Comparison of ENCODE assay signal across 8 cellular contexts in the genomic region with DNA sequence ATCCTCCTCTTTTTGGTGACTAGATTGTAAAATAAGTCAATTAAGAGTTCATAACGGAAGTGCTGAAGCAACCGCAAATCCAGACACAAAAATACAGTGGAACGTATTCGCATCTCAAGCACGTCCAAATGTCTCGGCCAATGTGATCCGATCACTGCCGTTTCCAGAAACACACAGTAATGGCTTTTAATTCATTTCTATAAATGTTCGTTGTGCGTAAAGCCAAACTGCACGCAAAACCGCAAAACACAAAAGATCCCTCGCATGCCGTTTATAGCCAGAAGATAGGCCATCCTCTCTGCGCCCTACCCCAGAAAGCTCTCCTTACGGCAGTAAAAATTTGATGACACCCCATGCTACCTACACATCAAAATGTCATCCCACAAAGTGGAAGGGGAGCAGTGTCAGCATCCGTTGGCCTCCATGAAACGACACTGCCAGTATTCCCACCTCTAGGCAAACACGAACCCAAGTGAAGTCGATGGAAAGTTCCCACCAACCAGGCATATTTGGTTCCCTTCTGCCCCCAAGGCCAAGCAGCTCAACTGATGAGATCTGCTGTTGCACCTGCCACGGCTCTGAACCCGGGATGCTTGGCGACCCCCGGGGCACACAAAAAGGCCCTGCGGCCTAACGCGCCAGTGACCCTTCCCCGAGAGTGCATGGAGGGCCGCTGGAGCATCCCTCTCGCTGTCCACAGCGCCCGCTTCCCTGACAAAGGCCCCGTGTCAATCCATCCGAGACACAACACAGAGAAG. TPM values are rescaled to one million over a fixed set of nuclear protein-coding genes. Genes with fewer than 3 reads are reported as not detected.
DNase-seq lines count a peak whose midpoint lies in the region; ATAC-seq and TF ChIP-seq lines count a peak whose summit lies in the region.

No MANE protein-coding gene starts in this region.

- H3K4me1 ChIP-seq in A673 (ENCODE audit: insufficient read depth, low read length, poor library complexity, severe bottlenecking) (peaks cover under 1% of the 10 kb centered on the region), psoas muscle (peaks cover 14% of the 10 kb centered on the region)

- H3K4me3 ChIP-seq in A673 (ENCODE audit: low read depth, low read length, poor library complexity, severe bottlenecking) = peak overlapping the region; percentile 98
- peak overlapping the region; percentile 87 for H3K4me3 ChIP-seq in psoas muscle

- H3K27ac ChIP-seq in A673 (ENCODE audit: low read depth, low read length, poor library complexity, severe bottlenecking) (peak overlapping the region; percentile 84), psoas muscle (peak overlapping the region; percentile 92)

- peaks cover 1% of the 10 kb centered on the region for H3K36me3 Mint-ChIP-seq in activated CD4-positive, alpha-beta memory T cell treated with anti-CD3 and anti-CD28 coated beads for 36 hours

- BruUV-seq in A673 (replicated peaks; lab: Mats Ljungman, UMichigan) = no TSS peak

- CTCF ChIA-PET in A673 (lab: Charles Lee) = no interaction called here
- CTCF ChIA-PET in activated CD4-positive, alpha-beta memory T cell treated with anti-CD3 and anti-CD28 coated beads for 36 hours (lab: Charles Lee) = interaction anchor here (1.1 kb wide), 1 partner anchor 71 kb away, joined by 3 read pairs; no protein-coding TSS in a partner anchor

- H3K4me3 Mint-ChIP-seq in activated CD4-positive, alpha-beta memory T cell treated with anti-CD3 and anti-CD28 coated beads for 36 hours = peak overlapping the region; percentile 91

- intact Hi-C loops in A673 (cut with micrococcal nuclease; ENCODE audit: unreplicated experiment) = loop anchor here (5.0 to 10.0 kb wide), 3 partner anchors 86 to 366 kb away; a partner anchor contains a TSS
- intact Hi-C loops in activated CD4-positive, alpha-beta memory T cell treated with anti-CD3 and anti-CD28 coated beads for 36 hours (cut with micrococcal nuclease) = loop anchor here (10.0 kb wide), 1 partner anchor 536 kb away; a partner anchor contains a TSS
- intact Hi-C loops in psoas muscle (cut with DNase I) = loop anchor here (5.0 to 10.0 kb wide), 2 partner anchors 99 to 436 kb away; no protein-coding TSS in a partner anchor

- no peak for TF ChIP-seq CTCF in A673 (conservative IDR thresholded peaks at IDR 0.05; ENCODE audit: low read depth, low read length)
- TF ChIP-seq CTCF in psoas muscle (IDR thresholded peaks at IDR 0.05) = no peak

- H3K27me3 Mint-ChIP-seq in activated CD4-positive, alpha-beta memory T cell treated with anti-CD3 and anti-CD28 coated beads for 36 hours = no peaks in the 10 kb centered on the region

- POLR2A ChIA-PET in A673 (lab: Charles Lee; ENCODE audit: low non-redundant PET) = no interaction called here
- POLR2A ChIA-PET in activated CD4-positive, alpha-beta memory T cell treated with anti-CD3 and anti-CD28 coated beads for 36 hours (lab: Charles Lee) = no interaction called here

- H3K36me3 ChIP-seq in A673 (ENCODE audit: insufficient read depth, low read length, poor library complexity, severe bottlenecking) = no peaks in the 10 kb centered on the region
- H3K36me3 ChIP-seq in psoas muscle (ENCODE audit: insufficient read depth in 1 of 2, low read depth in 1 of 2) = no peaks in the 10 kb centered on the region

- H3K27me3 ChIP-seq in A673 (replicated peaks; ENCODE audit: insufficient read depth, low read depth, low read length, poor library complexity) (no peaks in the 10 kb centered on the region), psoas muscle (ENCODE audit: insufficient read depth in 3 of 3, low read length in 2 of 3) (no peaks in the 10 kb centered on the region)

- H3K9me3 Mint-ChIP-seq in activated CD4-positive, alpha-beta memory T cell treated with anti-CD3 and anti-CD28 coated beads for 36 hours = no peaks in the 10 kb centered on the region

- ATAC-seq in GM21717 (IDR thresholded peaks at IDR 0.05; ENCODE audit: unreplicated experiment) = peak; percentile 7
- ATAC-seq in psoas muscle = no peak
- ATAC-seq in GM19463 (IDR thresholded peaks at IDR 0.05; ENCODE audit: unreplicated experiment) = no peak

- WGBS in psoas muscle, 3 donors = 35 to 73% (median 40%) methylated on average over 34 of the region's 34 CpGs

- peak; percentile 43 for DNase-seq in A673 (ENCODE audit: low spot score)
- DNase-seq in activated CD4-positive, alpha-beta memory T cell treated with anti-CD3 and anti-CD28 coated beads for 36 hours = peak; percentile 9
- DNase-seq in glomerular visceral epithelial cell (ENCODE audit: extremely low spot score) = peak; percentile 13
- no peak for DNase-seq in psoas muscle
- no peak for DNase-seq in middle frontal gyrus (ENCODE audit: extremely low spot score, low spot score)
- DNase-seq in NCI-H1436 treated with DMSO at 0.1 percent for 48 hours (lab: John Stamatoyannopoulos, UW) = no peak

- H3K4me1 Mint-ChIP-seq in activated CD4-positive, alpha-beta memory T cell treated with anti-CD3 and anti-CD28 coated beads for 36 hours (ENCODE audit: low read depth) = peaks cover 20% of the 10 kb centered on the region

- peak overlapping the region; percentile 75 for H3K27ac Mint-ChIP-seq in activated CD4-positive, alpha-beta memory T cell treated with anti-CD3 and anti-CD28 coated beads for 36 hours

- H3K9me3 ChIP-seq in A673 (ENCODE audit: low read depth, low read length, poor library complexity, severe bottlenecking) = no peaks in the 10 kb centered on the region
- H3K9me3 ChIP-seq in psoas muscle = no peaks in the 10 kb centered on the region

RNA-seq across cellular contexts. Expression of a gene that starts 1.4 kb away (rescaled TPM):
- total RNA-seq in A673 (2021) = 45.3 and 52.1 TPM in 2 replicates
- total RNA-seq in activated CD4-positive, alpha-beta memory T cell treated with anti-CD3 and anti-CD28 coated beads for 36 hours = 10 to 100 TPM; 24.0 to 24.4 TPM
- 10 to 100 TPM; 14.6 to 22.8 (median 18.4) TPM for total RNA-seq in psoas muscle
- polyA plus RNA-seq in psoas muscle = 10 to 100 TPM in 1 of 3 donors, 1 to 10 TPM in 2; 2.1 to 12.0 (median 5.0) TPM

RNA-seq across cellular contexts. Expression of a gene that starts 28.6 kb away (rescaled TPM):
- 1,517 and 1,605 TPM in 2 replicates for total RNA-seq in A673 (2021)
- 1,000 to 10,000 TPM; 1,833 TPM for total RNA-seq in activated CD4-positive, alpha-beta memory T cell treated with anti-CD3 and anti-CD28 coated beads for 36 hours
- 100 to 1,000 TPM; 743 to 889 (median 828) TPM for total RNA-seq in psoas muscle
- 1,000 to 10,000 TPM; 1,575 to 1,983 (median 1,717) TPM for polyA plus RNA-seq in psoas muscle

RNA-seq across cellular contexts. Expression of a gene that starts 37.9 kb away (rescaled TPM):
- total RNA-seq in A673 (2021) = 157 and 158 TPM in 2 replicates
- total RNA-seq in activated CD4-positive, alpha-beta memory T cell treated with anti-CD3 and anti-CD28 coated beads for 36 hours = 100 to 1,000 TPM; 137 to 145 TPM
- total RNA-seq in psoas muscle = 100 to 1,000 TPM; 172 to 192 (median 185) TPM
- 100 to 1,000 TPM in 1 of 3 donors, 10 to 100 TPM in 2; 43.8 to 138 (median 46.2) TPM for polyA plus RNA-seq in psoas muscle

Comparison
In these comparisons a context has a peak if more than half of its experiments do, and no peak if none do; other contexts are left out.
1. DNase-seq: peak in A673 (single experiment), activated CD4-positive, alpha-beta memory T cell treated with anti-CD3 and anti-CD28 coated beads for 36 hours (single experiment) and glomerular visceral epithelial cell (single experiment); none in psoas muscle (0 of 2), middle frontal gyrus (single experiment) and NCI-H1436 treated with DMSO at 0.1 percent for 48 hours (single experiment).